In the genomic region with DNA sequence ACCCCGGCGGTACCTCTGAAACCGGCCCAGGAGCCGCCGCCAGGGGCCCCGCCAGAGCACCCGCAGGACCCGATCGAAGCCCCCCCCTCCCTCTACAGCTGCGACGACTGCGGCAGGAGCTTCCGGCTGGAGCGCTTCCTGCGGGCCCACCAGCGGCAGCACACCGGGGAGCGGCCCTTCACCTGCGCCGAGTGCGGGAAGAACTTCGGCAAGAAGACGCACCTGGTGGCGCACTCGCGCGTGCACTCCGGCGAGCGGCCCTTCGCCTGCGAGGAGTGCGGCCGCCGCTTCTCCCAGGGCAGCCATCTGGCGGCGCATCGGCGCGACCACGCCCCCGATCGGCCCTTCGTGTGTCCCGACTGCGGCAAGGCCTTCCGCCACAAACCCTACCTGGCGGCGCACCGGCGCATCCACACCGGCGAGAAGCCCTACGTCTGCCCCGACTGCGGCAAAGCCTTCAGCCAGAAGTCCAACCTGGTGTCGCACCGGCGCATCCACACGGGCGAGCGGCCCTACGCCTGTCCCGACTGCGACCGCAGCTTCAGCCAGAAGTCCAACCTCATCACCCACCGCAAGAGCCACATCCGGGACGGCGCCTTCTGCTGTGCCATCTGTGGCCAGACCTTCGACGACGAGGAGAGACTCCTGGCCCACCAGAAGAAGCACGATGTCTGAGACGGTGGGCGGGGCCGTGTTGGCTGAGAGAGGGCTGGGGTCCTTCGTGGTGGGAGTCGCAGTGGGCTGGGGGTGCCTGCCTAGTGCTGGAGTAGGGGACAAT, we compare ENCODE assay signal across 15 cellular contexts. TPM values are rescaled to one million over a fixed set of nuclear protein-coding genes. Genes with fewer than 3 reads are reported as not detected.
DNase-seq lines count a peak whose midpoint lies in the region; ATAC-seq and TF ChIP-seq lines count a peak whose summit lies in the region.
"Had no signal": no experiment of that assay in that cellular context is flagged by ENCODE, and none has a peak within 500 bp of the region (broad histone marks: within the 10 kb centered on the region; RNA-seq: fewer than 3 reads in every experiment).

No MANE protein-coding gene starts in this region.

- peaks cover 0 to 49% (median 39%) of the 10 kb centered on the region in 4 donors for H3K4me1 ChIP-seq in sigmoid colon

- TF ChIP-seq POLR2A in sigmoid colon (IDR thresholded peaks at IDR 0.05), result no peak

- 17 to 73% methylated on average over 79 of the region's 79 CpGs for WGBS in sigmoid colon, 2 donors

- H3K4me1 Mint-ChIP-seq in Calu3 (ENCODE audit: low read depth, unreplicated experiment), result peaks cover 53% of the 10 kb centered on the region
- peaks cover 27 to 45% (median 32%) of the 10 kb centered on the region in 3 donors for H3K4me1 Mint-ChIP-seq in IgD-negative memory B cell
- peaks cover 22% of the 10 kb centered on the region for H3K4me1 Mint-ChIP-seq in glutamatergic neuron (ENCODE audit: low read depth, unreplicated experiment)
- peaks cover 20% of the 10 kb centered on the region for H3K4me1 Mint-ChIP-seq in activated T-helper 17 cell treated with anti-CD3 and anti-CD28 coated beads, Interleukin-2, amount 50 U/mL, for 72 hours

- TF ChIP-seq CTCF in Calu3 (IDR thresholded peaks at IDR 0.05; ENCODE audit: unreplicated experiment) (no peak), glutamatergic neuron (IDR thresholded peaks at IDR 0.05; ENCODE audit: partially characterized antibody, unreplicated experiment) (no peak), sigmoid colon (IDR thresholded peaks at IDR 0.05) (no peak)

- H3K27ac ChIP-seq in sigmoid colon, result peak overlapping the region in 1 of 4 donors; percentile 26

- no peak for TF ChIP-seq EP300 in sigmoid colon (IDR thresholded peaks at IDR 0.05)

- no TSS peak for BruUV-seq in Calu3 (replicated peaks; lab: Mats Ljungman, UMichigan)

- H3K27me3 Mint-ChIP-seq in Calu3 (ENCODE audit: unreplicated experiment) (no peaks in the 10 kb centered on the region), IgD-negative memory B cell (peaks cover 1% of the 10 kb centered on the region), glutamatergic neuron (ENCODE audit: unreplicated experiment) (peaks cover 9% of the 10 kb centered on the region)
- no peaks in the 10 kb centered on the region for H3K27me3 Mint-ChIP-seq in activated T-helper 17 cell treated with anti-CD3 and anti-CD28 coated beads, Interleukin-2, amount 50 U/mL, for 72 hours

- no peak for ATAC-seq in GM19452 (IDR thresholded peaks at IDR 0.05; ENCODE audit: unreplicated experiment)
- ATAC-seq in activated T-helper 17 cell treated with anti-CD3 and anti-CD28 coated beads, Interleukin-2, amount 50 U/mL, for 72 hours (replicated peaks), result no peak
- ATAC-seq: activated CD4-positive, CD25-positive, alpha-beta regulatory T cell treated with anti-CD3 and anti-CD28 coated beads, Interleukin-2, amount 50 U/mL, for 24 hours had no signal

- no peaks in the 10 kb centered on the region for H3K9me3 Mint-ChIP-seq in Calu3 (ENCODE audit: low read depth, unreplicated experiment)
- H3K9me3 Mint-ChIP-seq in IgD-negative memory B cell, result no peaks in the 10 kb centered on the region
- H3K9me3 Mint-ChIP-seq in glutamatergic neuron (ENCODE audit: unreplicated experiment), result peaks cover 13% of the 10 kb centered on the region
- H3K9me3 Mint-ChIP-seq in activated T-helper 17 cell treated with anti-CD3 and anti-CD28 coated beads, Interleukin-2, amount 50 U/mL, for 72 hours, result no peaks in the 10 kb centered on the region

- DNase-seq in Calu3, result no peak
- no peak for DNase-seq in glutamatergic neuron
- DNase-seq in sigmoid colon, result peak; percentile 62
- DNase-seq in RKO (ENCODE audit: low spot score), result no peak
- DNase-seq: activated T-cell treated with anti-CD3 and anti-CD28 coated beads for 4 hours; C1 segment of cervical spinal cord; dorsolateral prefrontal cortex; NCI-H1105 treated with DMSO at 0.1 percent for 48 hours; NCI-H226; stimulated activated CD4-positive, alpha-beta T cell treated with anti-CD3 and anti-CD28 coated beads, Interleukin-2, amount 100 ng/mL, for 24 hours had no signal

- CTCF ChIA-PET in Calu3 (lab: Charles Lee), result no interaction called here

- H3K27me3 ChIP-seq in sigmoid colon, result no peaks in the 10 kb centered on the region
- H3K27me3 ChIP-seq: dorsolateral prefrontal cortex had no signal

- no peak overlapping the region for H3K4me3 ChIP-seq in sigmoid colon

- H3K27ac Mint-ChIP-seq in Calu3 (ENCODE audit: unreplicated experiment), result peak overlapping the region; percentile 79
- peak overlapping the region; percentile 53 to 91 (median 89) for H3K27ac Mint-ChIP-seq in IgD-negative memory B cell
- peak overlapping the region; percentile 77 for H3K27ac Mint-ChIP-seq in glutamatergic neuron (ENCODE audit: unreplicated experiment)
- H3K27ac Mint-ChIP-seq in activated T-helper 17 cell treated with anti-CD3 and anti-CD28 coated beads, Interleukin-2, amount 50 U/mL, for 72 hours, result no peak overlapping the region

- H3K36me3 Mint-ChIP-seq in Calu3 (ENCODE audit: insufficient read depth, unreplicated experiment) (peaks cover 83% of the 10 kb centered on the region), IgD-negative memory B cell (peaks cover 7% of the 10 kb centered on the region), glutamatergic neuron (ENCODE audit: unreplicated experiment) (no peaks in the 10 kb centered on the region)
- peaks cover 32% of the 10 kb centered on the region for H3K36me3 Mint-ChIP-seq in activated T-helper 17 cell treated with anti-CD3 and anti-CD28 coated beads, Interleukin-2, amount 50 U/mL, for 72 hours (ENCODE audit: low read depth)

- no peaks in the 10 kb centered on the region for H3K9me3 ChIP-seq in sigmoid colon

- intact Hi-C loops in Calu3 (cut with micrococcal nuclease; ENCODE audit: unreplicated experiment), result no loop called here
- intact Hi-C loops in sigmoid colon (cut with DNase I), result loop anchor here (10.0 kb wide), 1 partner anchor 592 kb away; no protein-coding TSS in a partner anchor

- peaks cover 0 to 47% (median 19%) of the 10 kb centered on the region in 4 donors for H3K36me3 ChIP-seq in sigmoid colon

- H3K4me3 Mint-ChIP-seq in Calu3 (ENCODE audit: low read depth, unreplicated experiment) (peak overlapping the region; percentile 14), IgD-negative memory B cell (peak overlapping the region in 2 of 4 donors; percentile 65 to 87), glutamatergic neuron (ENCODE audit: unreplicated experiment) (peak overlapping the region; percentile 42)
- H3K4me3 Mint-ChIP-seq in activated T-helper 17 cell treated with anti-CD3 and anti-CD28 coated beads, Interleukin-2, amount 50 U/mL, for 72 hours, result no peak overlapping the region

RNA-seq across cellular contexts. Expression of a gene that starts 3.8 kb away (rescaled TPM):
- total RNA-seq in Calu3 (2022) (185 and 189 TPM in 2 replicates), glutamatergic neuron (ENCODE audit: unreplicated experiment) (146 TPM), sigmoid colon (10 to 100 TPM; 56.3 to 63.7 (median 57.0) TPM)
- polyA plus RNA-seq in IgD-negative memory B cell (118 TPM), sigmoid colon (100 to 1,000 TPM in 1 of 3 donors, 10 to 100 TPM in 2; 50.9 to 131 (median 52.3) TPM)
- 10 to 100 TPM; 68.1 to 79.6 TPM for total RNA-seq in activated T-helper 17 cell treated with anti-CD3 and anti-CD28 coated beads, Interleukin-2, amount 50 U/mL, for 72 hours

RNA-seq across cellular contexts. Expression of a gene that starts 6.7 kb away (rescaled TPM):
- total RNA-seq in Calu3 (2022), result 5.3 and 5.8 TPM in 2 replicates
- 5.1 TPM for polyA plus RNA-seq in IgD-negative memory B cell
- total RNA-seq in glutamatergic neuron (ENCODE audit: unreplicated experiment), result 20.5 TPM
- total RNA-seq in sigmoid colon, result 10 to 100 TPM in 1 of 4 donors, 1 to 10 TPM in 3; 6.1 to 10.7 (median 6.9) TPM
- 1 to 10 TPM; 3.0 to 6.1 (median 5.4) TPM for polyA plus RNA-seq in sigmoid colon
- total RNA-seq in activated T-helper 17 cell treated with anti-CD3 and anti-CD28 coated beads, Interleukin-2, amount 50 U/mL, for 72 hours, result 1 to 10 TPM; 2.5 to 3.2 TPM

RNA-seq across cellular contexts. Expression of a gene that starts 31.0 kb away (rescaled TPM):
- total RNA-seq in Calu3 (2022), result 9.1 and 13.0 TPM in 2 replicates
- not detected for polyA plus RNA-seq in IgD-negative memory B cell
- total RNA-seq in glutamatergic neuron (ENCODE audit: unreplicated experiment), result 0.86 TPM
- 100 to 1,000 TPM; 257 to 447 (median 388) TPM for total RNA-seq in sigmoid colon
- 100 to 1,000 TPM in 2 of 3 donors, 10 to 100 TPM in 1; 28.9 to 289 (median 132) TPM for polyA plus RNA-seq in sigmoid colon
- total RNA-seq in activated T-helper 17 cell treated with anti-CD3 and anti-CD28 coated beads, Interleukin-2, amount 50 U/mL, for 72 hours, result not detected
- total RNA-seq: mononuclear cell had no signal

RNA-seq across cellular contexts. Expression of a gene that starts 49.1 kb away (rescaled TPM):
- total RNA-seq in Calu3 (2022) (22.8 and 26.0 TPM in 2 replicates), glutamatergic neuron (ENCODE audit: unreplicated experiment) (not detected), sigmoid colon (10 to 100 TPM in 1 of 4 donors, 1 to 10 TPM in 3; 2.9 to 13.3 (median 8.3) TPM)
- polyA plus RNA-seq in IgD-negative memory B cell (5.2 TPM), sigmoid colon (10 to 100 TPM in 1 of 3 donors, 1 to 10 TPM in 2; 3.6 to 12.4 (median 5.3) TPM)
- total RNA-seq in activated T-helper 17 cell treated with anti-CD3 and anti-CD28 coated beads, Interleukin-2, amount 50 U/mL, for 72 hours, result 10 to 100 TPM in 1 of 2 donors, 1 to 10 TPM in 1; 9.4 to 11.1 TPM

RNA-seq across cellular contexts. Expression of a gene that starts 49.3 kb away (rescaled TPM):
- 14.6 and 22.5 TPM in 2 replicates for total RNA-seq in Calu3 (2022)
- 29.1 TPM for polyA plus RNA-seq in IgD-negative memory B cell
- total RNA-seq in glutamatergic neuron (ENCODE audit: unreplicated experiment), result 10.2 TPM
- 10 to 100 TPM; 10.3 to 14.0 (median 11.0) TPM for total RNA-seq in sigmoid colon
- polyA plus RNA-seq in sigmoid colon, result 10 to 100 TPM in 2 of 3 donors, 1 to 10 TPM in 1; 4.4 to 18.6 (median 10.8) TPM
- total RNA-seq in activated T-helper 17 cell treated with anti-CD3 and anti-CD28 coated beads, Interleukin-2, amount 50 U/mL, for 72 hours, result 10 to 100 TPM; 32.7 to 61.6 TPM

Comparison
In these comparisons a context has a peak if more than half of its experiments do, and no peak if none do; other contexts are left out.
1. RNA of a gene that starts 31.0 kb away (total RNA-seq): 257 to 447 TPM in sigmoid colon; 9.1 to 13.0 TPM in Calu3, 0.86 TPM in glutamatergic neuron (single experiment) and not detected in activated T-helper 17 cell treated with anti-CD3 and anti-CD28 coated beads, Interleukin-2, amount 50 U/mL, for 72 hours; every median in the first group is over 10 times any median in the second.